Comparison of ENCODE assay signal across 1 cellular context in the genomic region with DNA sequence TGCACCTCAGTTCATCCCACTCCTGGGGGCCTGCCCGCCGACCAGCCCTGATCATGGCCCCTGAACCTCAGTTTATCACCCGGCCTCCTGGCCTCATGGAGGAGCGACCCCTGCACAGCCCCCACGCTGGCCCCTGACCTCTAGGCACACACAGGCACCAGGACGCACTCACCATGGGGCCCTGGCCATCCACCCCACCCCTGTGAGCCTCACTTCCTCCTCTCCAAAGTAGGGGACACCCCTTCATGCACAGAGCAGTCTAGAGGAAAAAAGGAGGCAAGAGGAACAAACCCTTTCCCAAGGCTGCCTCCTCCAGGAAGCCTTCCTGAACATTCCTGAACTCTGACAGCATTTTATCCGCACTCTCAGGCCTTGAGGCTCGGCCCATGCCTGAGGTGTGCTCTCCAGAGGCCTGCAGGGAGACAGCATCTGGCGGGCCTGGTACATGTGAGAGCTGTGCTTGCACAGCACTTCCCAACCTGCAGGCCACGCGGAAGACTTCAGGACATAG.
TF ChIP-seq lines count a peak whose summit lies in the region.

No MANE protein-coding gene starts in this region.

TF ChIP-seq in WTC11, 78 proteins besides CTCF, POLR2A, EP300 and RAD21 (continued from another document):
- TF ChIP-seq, protein P1, sequence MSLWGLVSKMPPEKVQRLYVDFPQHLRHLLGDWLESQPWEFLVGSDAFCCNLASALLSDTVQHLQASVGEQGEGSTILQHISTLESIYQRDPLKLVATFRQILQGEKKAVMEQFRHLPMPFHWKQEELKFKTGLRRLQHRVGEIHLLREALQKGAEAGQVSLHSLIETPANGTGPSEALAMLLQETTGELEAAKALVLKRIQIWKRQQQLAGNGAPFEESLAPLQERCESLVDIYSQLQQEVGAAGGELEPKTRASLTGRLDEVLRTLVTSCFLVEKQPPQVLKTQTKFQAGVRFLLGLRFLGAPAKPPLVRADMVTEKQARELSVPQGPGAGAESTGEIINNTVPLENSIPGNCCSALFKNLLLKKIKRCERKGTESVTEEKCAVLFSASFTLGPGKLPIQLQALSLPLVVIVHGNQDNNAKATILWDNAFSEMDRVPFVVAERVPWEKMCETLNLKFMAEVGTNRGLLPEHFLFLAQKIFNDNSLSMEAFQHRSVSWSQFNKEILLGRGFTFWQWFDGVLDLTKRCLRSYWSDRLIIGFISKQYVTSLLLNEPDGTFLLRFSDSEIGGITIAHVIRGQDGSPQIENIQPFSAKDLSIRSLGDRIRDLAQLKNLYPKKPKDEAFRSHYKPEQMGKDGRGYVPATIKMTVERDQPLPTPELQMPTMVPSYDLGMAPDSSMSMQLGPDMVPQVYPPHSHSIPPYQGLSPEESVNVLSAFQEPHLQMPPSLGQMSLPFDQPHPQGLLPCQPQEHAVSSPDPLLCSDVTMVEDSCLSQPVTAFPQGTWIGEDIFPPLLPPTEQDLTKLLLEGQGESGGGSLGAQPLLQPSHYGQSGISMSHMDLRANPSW (CRISPR knock-in tag; conservative IDR thresholded peaks at IDR 0.05; ENCODE audit: low read depth), result no peak
- TF ChIP-seq ZNF396 (CRISPR knock-in tag; IDR thresholded peaks at IDR 0.05; ENCODE audit: borderline replicate concordance) (no peak), NFATC4 (CRISPR knock-in tag; IDR thresholded peaks at IDR 0.05) (no peak), ETV6 (CRISPR knock-in tag; IDR thresholded peaks at IDR 0.05) (no peak), EMX1 (CRISPR knock-in tag; IDR thresholded peaks at IDR 0.05) (no peak), FOXJ3 (CRISPR knock-in tag; IDR thresholded peaks at IDR 0.05; ENCODE audit: borderline replicate concordance) (no peak), SOX15 (CRISPR knock-in tag; IDR thresholded peaks at IDR 0.05) (no peak), RORB (CRISPR knock-in tag; IDR thresholded peaks at IDR 0.05) (no peak), ZNF219 (CRISPR knock-in tag; IDR thresholded peaks at IDR 0.05; ENCODE audit: borderline replicate concordance) (no peak), ZNF263 (CRISPR knock-in tag; IDR thresholded peaks at IDR 0.05; ENCODE audit: low read depth) (no peak)
- TF ChIP-seq, protein P2, sequence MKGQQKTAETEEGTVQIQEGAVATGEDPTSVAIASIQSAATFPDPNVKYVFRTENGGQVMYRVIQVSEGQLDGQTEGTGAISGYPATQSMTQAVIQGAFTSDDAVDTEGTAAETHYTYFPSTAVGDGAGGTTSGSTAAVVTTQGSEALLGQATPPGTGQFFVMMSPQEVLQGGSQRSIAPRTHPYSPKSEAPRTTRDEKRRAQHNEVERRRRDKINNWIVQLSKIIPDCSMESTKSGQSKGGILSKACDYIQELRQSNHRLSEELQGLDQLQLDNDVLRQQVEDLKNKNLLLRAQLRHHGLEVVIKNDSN (CRISPR knock-in tag; IDR thresholded peaks at IDR 0.05), result no peak
- TF ChIP-seq, protein P3, sequence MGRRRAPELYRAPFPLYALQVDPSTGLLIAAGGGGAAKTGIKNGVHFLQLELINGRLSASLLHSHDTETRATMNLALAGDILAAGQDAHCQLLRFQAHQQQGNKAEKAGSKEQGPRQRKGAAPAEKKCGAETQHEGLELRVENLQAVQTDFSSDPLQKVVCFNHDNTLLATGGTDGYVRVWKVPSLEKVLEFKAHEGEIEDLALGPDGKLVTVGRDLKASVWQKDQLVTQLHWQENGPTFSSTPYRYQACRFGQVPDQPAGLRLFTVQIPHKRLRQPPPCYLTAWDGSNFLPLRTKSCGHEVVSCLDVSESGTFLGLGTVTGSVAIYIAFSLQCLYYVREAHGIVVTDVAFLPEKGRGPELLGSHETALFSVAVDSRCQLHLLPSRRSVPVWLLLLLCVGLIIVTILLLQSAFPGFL (CRISPR knock-in tag; IDR thresholded peaks at IDR 0.05; ENCODE audit: borderline replicate concordance), result no peak
- TF ChIP-seq, protein P4, sequence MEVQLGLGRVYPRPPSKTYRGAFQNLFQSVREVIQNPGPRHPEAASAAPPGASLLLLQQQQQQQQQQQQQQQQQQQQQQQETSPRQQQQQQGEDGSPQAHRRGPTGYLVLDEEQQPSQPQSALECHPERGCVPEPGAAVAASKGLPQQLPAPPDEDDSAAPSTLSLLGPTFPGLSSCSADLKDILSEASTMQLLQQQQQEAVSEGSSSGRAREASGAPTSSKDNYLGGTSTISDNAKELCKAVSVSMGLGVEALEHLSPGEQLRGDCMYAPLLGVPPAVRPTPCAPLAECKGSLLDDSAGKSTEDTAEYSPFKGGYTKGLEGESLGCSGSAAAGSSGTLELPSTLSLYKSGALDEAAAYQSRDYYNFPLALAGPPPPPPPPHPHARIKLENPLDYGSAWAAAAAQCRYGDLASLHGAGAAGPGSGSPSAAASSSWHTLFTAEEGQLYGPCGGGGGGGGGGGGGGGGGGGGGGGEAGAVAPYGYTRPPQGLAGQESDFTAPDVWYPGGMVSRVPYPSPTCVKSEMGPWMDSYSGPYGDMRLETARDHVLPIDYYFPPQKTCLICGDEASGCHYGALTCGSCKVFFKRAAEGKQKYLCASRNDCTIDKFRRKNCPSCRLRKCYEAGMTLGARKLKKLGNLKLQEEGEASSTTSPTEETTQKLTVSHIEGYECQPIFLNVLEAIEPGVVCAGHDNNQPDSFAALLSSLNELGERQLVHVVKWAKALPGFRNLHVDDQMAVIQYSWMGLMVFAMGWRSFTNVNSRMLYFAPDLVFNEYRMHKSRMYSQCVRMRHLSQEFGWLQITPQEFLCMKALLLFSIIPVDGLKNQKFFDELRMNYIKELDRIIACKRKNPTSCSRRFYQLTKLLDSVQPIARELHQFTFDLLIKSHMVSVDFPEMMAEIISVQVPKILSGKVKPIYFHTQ (CRISPR knock-in tag; IDR thresholded peaks at IDR 0.05), result no peak
